Comparison of ENCODE assay signal across 4 cellular contexts in the genomic region with DNA sequence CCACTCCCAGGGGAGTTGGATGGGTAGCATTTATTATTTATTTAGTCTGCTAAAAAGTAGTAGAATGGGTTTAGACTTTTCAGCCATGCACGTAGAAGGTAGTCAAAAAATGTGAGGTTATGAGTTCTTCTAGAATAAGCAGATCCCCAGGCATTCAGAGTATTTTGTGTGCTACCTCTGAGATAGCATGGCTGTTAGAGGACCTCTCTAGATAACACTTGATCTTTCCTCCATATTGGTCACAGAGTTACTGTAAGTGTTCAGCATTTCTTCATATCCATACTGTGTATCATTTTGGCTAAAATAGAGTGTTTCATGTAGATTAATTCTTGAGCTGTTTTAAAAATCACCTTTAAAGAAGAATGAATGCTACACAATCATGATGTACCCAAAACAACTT.
"Had no signal": no experiment of that assay in that cellular context is flagged by ENCODE, and none has a peak within 500 bp of the region (broad histone marks: within the 10 kb centered on the region; RNA-seq: fewer than 3 reads in every experiment).

No MANE protein-coding gene starts in this region.

- ATAC-seq: GM23338 had no signal

- H3K4me3 Mint-ChIP-seq: GM23338, H9 had no signal

- H3K4me2 ChIP-seq: GM23338 had no signal

- H3K27ac Mint-ChIP-seq: GM23338, H9 had no signal

- H3K4me3 ChIP-seq: GM23338 had no signal

- H3K4me1 Mint-ChIP-seq: GM23338, H9 had no signal

- H2AFZ ChIP-seq: GM23338 had no signal

- DNase-seq: H9, HCEC 1CT, IMR-90 had no signal
